In the genomic region with DNA sequence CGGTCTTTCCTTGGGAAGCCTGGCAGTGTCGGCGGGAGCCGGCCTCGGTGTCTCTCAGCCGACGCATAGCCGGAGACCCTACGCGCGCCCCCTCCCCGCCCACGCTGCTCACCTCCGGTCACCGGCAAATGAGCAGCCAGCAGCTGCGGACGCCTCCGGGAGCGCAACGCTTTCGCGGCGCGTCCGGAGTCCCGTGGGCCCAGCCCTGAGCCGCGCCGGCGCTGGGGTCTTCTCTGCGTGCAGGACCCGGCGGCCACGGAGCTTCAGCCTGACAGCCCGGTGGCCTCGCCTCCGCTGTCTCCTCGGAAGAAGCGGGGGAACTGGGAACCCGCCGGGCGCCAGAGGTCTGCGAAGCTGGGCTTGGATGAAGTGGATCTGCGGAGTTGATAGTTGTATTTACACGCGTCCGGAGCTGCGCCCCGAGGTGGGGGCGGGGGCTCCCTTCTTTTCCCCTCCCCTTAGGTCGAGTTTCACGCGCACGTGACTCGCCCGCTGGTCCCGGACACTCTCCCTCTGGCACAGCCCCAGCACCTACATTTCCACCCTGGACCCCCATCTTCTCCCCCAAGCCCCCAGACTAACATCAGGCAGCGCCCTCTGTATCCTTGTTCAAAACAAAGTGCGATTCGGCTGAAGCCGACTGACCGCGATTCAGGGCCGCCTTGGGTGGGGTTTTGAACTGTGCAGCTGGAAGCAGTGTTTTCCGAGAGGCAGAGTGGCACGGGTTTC, we compare ENCODE assay signal across 1 cellular context.
A peak's percentile ranks its signal among the peaks of the same experiment; 100 is the strongest.
TF ChIP-seq lines count a peak whose summit lies in the region.

A gene (minus strand): TSS at position 371 of the 729 bp plus-strand sequence. CDS start 1,591 bp downstream, outside the sequence.

TF ChIP-seq in HepG2, 621 proteins besides CTCF, POLR2A, EP300 and RAD21 (continued from another document):
- TF ChIP-seq, protein P1, sequence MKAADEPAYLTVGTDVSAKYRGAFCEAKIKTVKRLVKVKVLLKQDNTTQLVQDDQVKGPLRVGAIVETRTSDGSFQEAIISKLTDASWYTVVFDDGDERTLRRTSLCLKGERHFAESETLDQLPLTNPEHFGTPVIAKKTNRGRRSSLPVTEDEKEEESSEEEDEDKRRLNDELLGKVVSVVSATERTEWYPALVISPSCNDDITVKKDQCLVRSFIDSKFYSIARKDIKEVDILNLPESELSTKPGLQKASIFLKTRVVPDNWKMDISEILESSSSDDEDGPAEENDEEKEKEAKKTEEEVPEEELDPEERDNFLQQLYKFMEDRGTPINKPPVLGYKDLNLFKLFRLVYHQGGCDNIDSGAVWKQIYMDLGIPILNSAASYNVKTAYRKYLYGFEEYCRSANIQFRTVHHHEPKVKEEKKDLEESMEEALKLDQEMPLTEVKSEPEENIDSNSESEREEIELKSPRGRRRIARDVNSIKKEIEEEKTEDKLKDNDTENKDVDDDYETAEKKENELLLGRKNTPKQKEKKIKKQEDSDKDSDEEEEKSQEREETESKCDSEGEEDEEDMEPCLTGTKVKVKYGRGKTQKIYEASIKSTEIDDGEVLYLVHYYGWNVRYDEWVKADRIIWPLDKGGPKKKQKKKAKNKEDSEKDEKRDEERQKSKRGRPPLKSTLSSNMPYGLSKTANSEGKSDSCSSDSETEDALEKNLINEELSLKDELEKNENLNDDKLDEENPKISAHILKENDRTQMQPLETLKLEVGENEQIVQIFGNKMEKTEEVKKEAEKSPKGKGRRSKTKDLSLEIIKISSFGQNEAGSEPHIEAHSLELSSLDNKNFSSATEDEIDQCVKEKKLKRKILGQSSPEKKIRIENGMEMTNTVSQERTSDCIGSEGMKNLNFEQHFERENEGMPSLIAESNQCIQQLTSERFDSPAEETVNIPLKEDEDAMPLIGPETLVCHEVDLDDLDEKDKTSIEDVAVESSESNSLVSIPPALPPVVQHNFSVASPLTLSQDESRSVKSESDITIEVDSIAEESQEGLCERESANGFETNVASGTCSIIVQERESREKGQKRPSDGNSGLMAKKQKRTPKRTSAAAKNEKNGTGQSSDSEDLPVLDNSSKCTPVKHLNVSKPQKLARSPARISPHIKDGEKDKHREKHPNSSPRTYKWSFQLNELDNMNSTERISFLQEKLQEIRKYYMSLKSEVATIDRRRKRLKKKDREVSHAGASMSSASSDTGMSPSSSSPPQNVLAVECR (CRISPR knock-in tag; IDR thresholded peaks at IDR 0.05; ENCODE audit: borderline replicate concordance): peak; percentile 67
- TF ChIP-seq WIZ (CRISPR knock-in tag; IDR thresholded peaks at IDR 0.05): 0 out of 2 replicates have a peak, but pooled peaks have one; percentile 49
- TF ChIP-seq BORCS8-MEF2B (CRISPR knock-in tag; IDR thresholded peaks at IDR 0.05): peak; percentile 74; the same call in 1 of the 2 replicates
- TF ChIP-seq YEATS4 (CRISPR knock-in tag; IDR thresholded peaks at IDR 0.05; ENCODE audit: borderline replicate concordance): peak; percentile 73
- TF ChIP-seq SSRP1 (CRISPR knock-in tag; IDR thresholded peaks at IDR 0.05): no peak; the same call in 1 of the 2 replicates
- no peak for TF ChIP-seq SRSF9 (IDR thresholded peaks at IDR 0.05; ENCODE audit: borderline replicate concordance, insufficient read depth, low read depth, low read length, poor library complexity, severe bottlenecking)
- TF ChIP-seq ATF1 (CRISPR knock-in tag; IDR thresholded peaks at IDR 0.05): no peak
- TF ChIP-seq, protein P2, sequence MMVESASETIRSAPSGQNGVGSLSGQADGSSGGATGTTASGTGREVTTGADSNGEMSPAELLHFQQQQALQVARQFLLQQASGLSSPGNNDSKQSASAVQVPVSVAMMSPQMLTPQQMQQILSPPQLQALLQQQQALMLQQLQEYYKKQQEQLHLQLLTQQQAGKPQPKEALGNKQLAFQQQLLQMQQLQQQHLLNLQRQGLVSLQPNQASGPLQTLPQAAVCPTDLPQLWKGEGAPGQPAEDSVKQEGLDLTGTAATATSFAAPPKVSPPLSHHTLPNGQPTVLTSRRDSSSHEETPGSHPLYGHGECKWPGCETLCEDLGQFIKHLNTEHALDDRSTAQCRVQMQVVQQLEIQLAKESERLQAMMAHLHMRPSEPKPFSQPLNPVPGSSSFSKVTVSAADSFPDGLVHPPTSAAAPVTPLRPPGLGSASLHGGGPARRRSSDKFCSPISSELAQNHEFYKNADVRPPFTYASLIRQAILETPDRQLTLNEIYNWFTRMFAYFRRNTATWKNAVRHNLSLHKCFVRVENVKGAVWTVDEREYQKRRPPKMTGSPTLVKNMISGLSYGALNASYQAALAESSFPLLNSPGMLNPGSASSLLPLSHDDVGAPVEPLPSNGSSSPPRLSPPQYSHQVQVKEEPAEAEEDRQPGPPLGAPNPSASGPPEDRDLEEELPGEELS (CRISPR knock-in tag; IDR thresholded peaks at IDR 0.05): peak; percentile 84
- TF ChIP-seq IRF2 (CRISPR knock-in tag; IDR thresholded peaks at IDR 0.05): 0 out of 2 replicates have a peak, but pooled peaks have one; percentile 15
- 0 out of 2 replicates have a peak, but pooled peaks have one; percentile 10 for TF ChIP-seq ZNF232 (CRISPR knock-in tag; IDR thresholded peaks at IDR 0.05; ENCODE audit: borderline replicate concordance)
- TF ChIP-seq, protein P3, sequence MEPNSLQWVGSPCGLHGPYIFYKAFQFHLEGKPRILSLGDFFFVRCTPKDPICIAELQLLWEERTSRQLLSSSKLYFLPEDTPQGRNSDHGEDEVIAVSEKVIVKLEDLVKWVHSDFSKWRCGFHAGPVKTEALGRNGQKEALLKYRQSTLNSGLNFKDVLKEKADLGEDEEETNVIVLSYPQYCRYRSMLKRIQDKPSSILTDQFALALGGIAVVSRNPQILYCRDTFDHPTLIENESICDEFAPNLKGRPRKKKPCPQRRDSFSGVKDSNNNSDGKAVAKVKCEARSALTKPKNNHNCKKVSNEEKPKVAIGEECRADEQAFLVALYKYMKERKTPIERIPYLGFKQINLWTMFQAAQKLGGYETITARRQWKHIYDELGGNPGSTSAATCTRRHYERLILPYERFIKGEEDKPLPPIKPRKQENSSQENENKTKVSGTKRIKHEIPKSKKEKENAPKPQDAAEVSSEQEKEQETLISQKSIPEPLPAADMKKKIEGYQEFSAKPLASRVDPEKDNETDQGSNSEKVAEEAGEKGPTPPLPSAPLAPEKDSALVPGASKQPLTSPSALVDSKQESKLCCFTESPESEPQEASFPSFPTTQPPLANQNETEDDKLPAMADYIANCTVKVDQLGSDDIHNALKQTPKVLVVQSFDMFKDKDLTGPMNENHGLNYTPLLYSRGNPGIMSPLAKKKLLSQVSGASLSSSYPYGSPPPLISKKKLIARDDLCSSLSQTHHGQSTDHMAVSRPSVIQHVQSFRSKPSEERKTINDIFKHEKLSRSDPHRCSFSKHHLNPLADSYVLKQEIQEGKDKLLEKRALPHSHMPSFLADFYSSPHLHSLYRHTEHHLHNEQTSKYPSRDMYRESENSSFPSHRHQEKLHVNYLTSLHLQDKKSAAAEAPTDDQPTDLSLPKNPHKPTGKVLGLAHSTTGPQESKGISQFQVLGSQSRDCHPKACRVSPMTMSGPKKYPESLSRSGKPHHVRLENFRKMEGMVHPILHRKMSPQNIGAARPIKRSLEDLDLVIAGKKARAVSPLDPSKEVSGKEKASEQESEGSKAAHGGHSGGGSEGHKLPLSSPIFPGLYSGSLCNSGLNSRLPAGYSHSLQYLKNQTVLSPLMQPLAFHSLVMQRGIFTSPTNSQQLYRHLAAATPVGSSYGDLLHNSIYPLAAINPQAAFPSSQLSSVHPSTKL (CRISPR knock-in tag; IDR thresholded peaks at IDR 0.05): peak; percentile 67
- TF ChIP-seq SOX6 (IDR thresholded peaks at IDR 0.05): no peak
- TF ChIP-seq SOX6 (CRISPR knock-in tag; IDR thresholded peaks at IDR 0.05): peak; percentile 74; the same call in 1 of the 2 replicates
- TF ChIP-seq CBX1 (IDR thresholded peaks at IDR 0.05; ENCODE audit: low read depth): no peak
- peak; percentile 83; the same call in 1 of the 2 replicates for TF ChIP-seq ZNF253 (CRISPR knock-in tag; IDR thresholded peaks at IDR 0.05; ENCODE audit: borderline replicate concordance)
- 0 out of 2 replicates have a peak, but pooled peaks have one; percentile 44 for TF ChIP-seq ZNF766 (CRISPR knock-in tag; IDR thresholded peaks at IDR 0.05; ENCODE audit: borderline replicate concordance)
- peak; percentile 58 for TF ChIP-seq ZFP90 (CRISPR knock-in tag; IDR thresholded peaks at IDR 0.05; ENCODE audit: borderline replicate concordance)
- peak; percentile 59; the same call in 1 of the 2 replicates for TF ChIP-seq ZNF749 (CRISPR knock-in tag; IDR thresholded peaks at IDR 0.05; ENCODE audit: borderline replicate concordance)
- peak; percentile 68 for TF ChIP-seq KDM5B (CRISPR knock-in tag; IDR thresholded peaks at IDR 0.05; ENCODE audit: borderline replicate concordance)
- TF ChIP-seq, protein P4, sequence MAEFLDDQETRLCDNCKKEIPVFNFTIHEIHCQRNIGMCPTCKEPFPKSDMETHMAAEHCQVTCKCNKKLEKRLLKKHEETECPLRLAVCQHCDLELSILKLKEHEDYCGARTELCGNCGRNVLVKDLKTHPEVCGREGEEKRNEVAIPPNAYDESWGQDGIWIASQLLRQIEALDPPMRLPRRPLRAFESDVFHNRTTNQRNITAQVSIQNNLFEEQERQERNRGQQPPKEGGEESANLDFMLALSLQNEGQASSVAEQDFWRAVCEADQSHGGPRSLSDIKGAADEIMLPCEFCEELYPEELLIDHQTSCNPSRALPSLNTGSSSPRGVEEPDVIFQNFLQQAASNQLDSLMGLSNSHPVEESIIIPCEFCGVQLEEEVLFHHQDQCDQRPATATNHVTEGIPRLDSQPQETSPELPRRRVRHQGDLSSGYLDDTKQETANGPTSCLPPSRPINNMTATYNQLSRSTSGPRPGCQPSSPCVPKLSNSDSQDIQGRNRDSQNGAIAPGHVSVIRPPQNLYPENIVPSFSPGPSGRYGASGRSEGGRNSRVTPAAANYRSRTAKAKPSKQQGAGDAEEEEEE (CRISPR knock-in tag; IDR thresholded peaks at IDR 0.05; ENCODE audit: borderline replicate concordance): peak; percentile 28; the same call in 1 of the 2 replicates
TF ChIP-seq in HepG2: peak in this region for 184.
